In the genomic region with DNA sequence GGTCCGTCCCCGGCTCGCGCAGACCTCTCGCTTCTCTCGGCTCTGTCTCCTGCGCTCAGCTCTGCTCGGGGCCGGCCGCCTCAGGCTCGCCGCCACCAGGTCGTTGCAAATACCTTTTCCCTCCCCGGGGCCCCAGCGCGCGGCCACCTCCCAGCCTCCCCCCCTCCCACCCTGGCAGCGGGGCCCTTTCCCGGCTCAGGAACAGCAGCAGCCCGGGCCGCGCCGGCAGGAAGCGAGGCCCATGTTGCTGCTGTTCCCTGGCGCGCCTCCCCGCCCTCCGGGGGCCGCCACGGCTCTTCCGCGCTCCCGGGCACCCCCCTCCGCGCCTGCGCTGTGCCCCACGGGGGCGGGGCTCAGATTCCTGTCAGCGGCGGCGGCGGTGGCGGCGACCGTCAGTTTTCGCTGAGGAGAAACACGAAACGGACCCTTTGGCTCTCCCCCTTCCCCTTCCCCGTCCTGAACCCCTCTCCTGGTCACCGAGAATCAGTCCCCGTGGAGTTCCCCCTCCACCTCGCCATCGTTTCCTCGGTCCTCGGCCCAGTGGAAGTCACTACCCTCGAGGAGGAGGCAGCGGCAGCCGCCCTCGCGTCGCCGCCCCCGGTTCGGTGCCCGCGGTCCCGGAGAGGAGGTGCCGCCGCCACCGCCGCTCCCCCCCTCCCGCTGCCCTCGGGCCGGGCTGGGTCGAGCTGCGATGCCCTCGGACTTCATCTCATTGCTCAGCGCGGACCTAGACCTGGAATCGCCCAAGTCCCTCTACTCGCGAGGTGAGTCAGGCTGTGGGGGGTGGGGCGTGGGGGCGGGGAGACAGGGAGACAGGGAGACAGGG, we compare ENCODE assay signal across 1 cellular context.
A peak's percentile ranks its signal among the peaks of the same experiment; 100 is the strongest.
TF ChIP-seq lines count a peak whose summit lies in the region.

TSS of gene NFAT5 (plus strand) at position 356 of the 826 bp plus-strand sequence. CDS start at position 692, 336 bp downstream.

TF ChIP-seq in HepG2, 621 proteins besides CTCF, POLR2A, EP300 and RAD21 (continued from another document and continues in another):
- TF ChIP-seq ELK4 (CRISPR knock-in tag; IDR thresholded peaks at IDR 0.05; ENCODE audit: borderline replicate concordance) = peak; percentile 68; the same call in 1 of the 2 replicates
- peak; percentile 97 for TF ChIP-seq AGO2 (optimal IDR thresholded peaks at IDR 0.05; ENCODE audit: low read depth, low read length)
- peak; percentile 88 for TF ChIP-seq KMT2B (CRISPR knock-in tag; IDR thresholded peaks at IDR 0.05)
- TF ChIP-seq ARNT2 (CRISPR knock-in tag; IDR thresholded peaks at IDR 0.05; ENCODE audit: low read depth) = peak; percentile 96
- peak; percentile 76; the same call in 1 of the 2 replicates for TF ChIP-seq YEATS2 (CRISPR knock-in tag; IDR thresholded peaks at IDR 0.05; ENCODE audit: borderline replicate concordance)
- TF ChIP-seq FOXA3 (CRISPR knock-in tag; IDR thresholded peaks at IDR 0.05) = peak; percentile 82
- no peak; the same call in 1 of the 2 replicates for TF ChIP-seq ZIK1 (CRISPR knock-in tag; IDR thresholded peaks at IDR 0.05; ENCODE audit: borderline replicate concordance, low read depth)
- peak; percentile 95; the same call in 1 of the 2 replicates for TF ChIP-seq ZNF451 (CRISPR knock-in tag; IDR thresholded peaks at IDR 0.05)
- TF ChIP-seq BRD4 (CRISPR knock-in tag; IDR thresholded peaks at IDR 0.05) = peak; percentile 94
- TF ChIP-seq FOXM1 (CRISPR knock-in tag; IDR thresholded peaks at IDR 0.05) = no peak
- TF ChIP-seq ZNF333 (CRISPR knock-in tag; IDR thresholded peaks at IDR 0.05; ENCODE audit: borderline replicate concordance) = no peak
- TF ChIP-seq GATAD1 (CRISPR knock-in tag; IDR thresholded peaks at IDR 0.05) = peak; percentile 80
- no peak for TF ChIP-seq JUN (CRISPR knock-in tag; IDR thresholded peaks at IDR 0.05)
- TF ChIP-seq ZNF710 (CRISPR knock-in tag; IDR thresholded peaks at IDR 0.05; ENCODE audit: borderline replicate concordance) = no peak
- TF ChIP-seq ZSCAN25 (CRISPR knock-in tag; IDR thresholded peaks at IDR 0.05) = peak; percentile 85
- TF ChIP-seq ZNF329 (CRISPR knock-in tag; IDR thresholded peaks at IDR 0.05; ENCODE audit: low read depth) = no peak
- TF ChIP-seq GABPB1 (CRISPR knock-in tag; IDR thresholded peaks at IDR 0.05) = peak; percentile 88
- TF ChIP-seq GLI4 (CRISPR knock-in tag; IDR thresholded peaks at IDR 0.05; ENCODE audit: borderline replicate concordance) = peak; percentile 56; the same call in 1 of the 2 replicates
- TF ChIP-seq ZSCAN22 (CRISPR knock-in tag; IDR thresholded peaks at IDR 0.05) = peak; percentile 80
- no peak for TF ChIP-seq HMGA1 (CRISPR knock-in tag; conservative IDR thresholded peaks at IDR 0.05)
- peak; percentile 86; the same call in 1 of the 2 replicates for TF ChIP-seq ZBTB3 (CRISPR knock-in tag; IDR thresholded peaks at IDR 0.05; ENCODE audit: borderline replicate concordance, low read depth)
- no peak for TF ChIP-seq SOX6 (IDR thresholded peaks at IDR 0.05)
- TF ChIP-seq SOX6 (CRISPR knock-in tag; IDR thresholded peaks at IDR 0.05) = peak; percentile 12; the same call in 1 of the 2 replicates
- TF ChIP-seq, protein P1, sequence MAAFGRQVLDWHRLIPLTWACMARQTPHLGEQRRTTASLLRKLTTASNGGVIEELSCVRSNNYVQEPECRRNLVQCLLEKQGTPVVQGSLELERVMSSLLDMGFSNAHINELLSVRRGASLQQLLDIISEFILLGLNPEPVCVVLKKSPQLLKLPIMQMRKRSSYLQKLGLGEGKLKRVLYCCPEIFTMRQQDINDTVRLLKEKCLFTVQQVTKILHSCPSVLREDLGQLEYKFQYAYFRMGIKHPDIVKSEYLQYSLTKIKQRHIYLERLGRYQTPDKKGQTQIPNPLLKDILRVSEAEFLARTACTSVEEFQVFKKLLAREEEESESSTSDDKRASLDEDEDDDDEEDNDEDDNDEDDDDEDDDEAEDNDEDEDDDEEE (CRISPR knock-in tag; IDR thresholded peaks at IDR 0.05) = no peak
- TF ChIP-seq, protein P2, sequence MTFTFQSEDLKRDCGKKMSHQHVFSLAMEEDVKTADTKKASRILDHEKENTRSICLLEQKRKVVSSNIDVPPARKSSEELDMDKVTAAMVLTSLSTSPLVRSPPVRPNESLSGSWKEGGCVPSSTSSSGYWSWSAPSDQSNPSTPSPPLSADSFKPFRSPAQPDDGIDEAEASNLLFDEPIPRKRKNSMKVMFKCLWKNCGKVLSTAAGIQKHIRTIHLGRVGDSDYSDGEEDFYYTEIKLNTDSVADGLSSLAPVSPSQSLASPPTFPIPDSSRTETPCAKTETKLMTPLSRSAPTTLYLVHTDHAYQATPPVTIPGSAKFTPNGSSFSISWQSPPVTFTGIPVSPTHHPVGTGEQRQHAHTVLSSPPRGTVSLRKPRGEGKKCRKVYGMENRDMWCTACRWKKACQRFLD (CRISPR knock-in tag; IDR thresholded peaks at IDR 0.05; ENCODE audit: borderline replicate concordance) = peak; percentile 83
- TF ChIP-seq SRSF1 (optimal IDR thresholded peaks at IDR 0.05; ENCODE audit: low read depth, low read length) = peak; percentile 100
- TF ChIP-seq ZNF670 (CRISPR knock-in tag; IDR thresholded peaks at IDR 0.05; ENCODE audit: borderline replicate concordance) = peak; percentile 96; the same call in 1 of the 2 replicates
- peak; percentile 78 for TF ChIP-seq EED (CRISPR knock-in tag; IDR thresholded peaks at IDR 0.05)
- TF ChIP-seq TOPORS (CRISPR knock-in tag; IDR thresholded peaks at IDR 0.05) = peak; percentile 90; the same call in 1 of the 2 replicates
- TF ChIP-seq, protein P3, sequence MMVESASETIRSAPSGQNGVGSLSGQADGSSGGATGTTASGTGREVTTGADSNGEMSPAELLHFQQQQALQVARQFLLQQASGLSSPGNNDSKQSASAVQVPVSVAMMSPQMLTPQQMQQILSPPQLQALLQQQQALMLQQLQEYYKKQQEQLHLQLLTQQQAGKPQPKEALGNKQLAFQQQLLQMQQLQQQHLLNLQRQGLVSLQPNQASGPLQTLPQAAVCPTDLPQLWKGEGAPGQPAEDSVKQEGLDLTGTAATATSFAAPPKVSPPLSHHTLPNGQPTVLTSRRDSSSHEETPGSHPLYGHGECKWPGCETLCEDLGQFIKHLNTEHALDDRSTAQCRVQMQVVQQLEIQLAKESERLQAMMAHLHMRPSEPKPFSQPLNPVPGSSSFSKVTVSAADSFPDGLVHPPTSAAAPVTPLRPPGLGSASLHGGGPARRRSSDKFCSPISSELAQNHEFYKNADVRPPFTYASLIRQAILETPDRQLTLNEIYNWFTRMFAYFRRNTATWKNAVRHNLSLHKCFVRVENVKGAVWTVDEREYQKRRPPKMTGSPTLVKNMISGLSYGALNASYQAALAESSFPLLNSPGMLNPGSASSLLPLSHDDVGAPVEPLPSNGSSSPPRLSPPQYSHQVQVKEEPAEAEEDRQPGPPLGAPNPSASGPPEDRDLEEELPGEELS (CRISPR knock-in tag; IDR thresholded peaks at IDR 0.05) = peak; percentile 86
- peak; percentile 88; the same call in 1 of the 2 replicates for TF ChIP-seq ZNF772 (CRISPR knock-in tag; IDR thresholded peaks at IDR 0.05)
- peak; percentile 43; the same call in 1 of the 2 replicates for TF ChIP-seq HBP1 (CRISPR knock-in tag; IDR thresholded peaks at IDR 0.05; ENCODE audit: low read depth)
- TF ChIP-seq, protein P4, sequence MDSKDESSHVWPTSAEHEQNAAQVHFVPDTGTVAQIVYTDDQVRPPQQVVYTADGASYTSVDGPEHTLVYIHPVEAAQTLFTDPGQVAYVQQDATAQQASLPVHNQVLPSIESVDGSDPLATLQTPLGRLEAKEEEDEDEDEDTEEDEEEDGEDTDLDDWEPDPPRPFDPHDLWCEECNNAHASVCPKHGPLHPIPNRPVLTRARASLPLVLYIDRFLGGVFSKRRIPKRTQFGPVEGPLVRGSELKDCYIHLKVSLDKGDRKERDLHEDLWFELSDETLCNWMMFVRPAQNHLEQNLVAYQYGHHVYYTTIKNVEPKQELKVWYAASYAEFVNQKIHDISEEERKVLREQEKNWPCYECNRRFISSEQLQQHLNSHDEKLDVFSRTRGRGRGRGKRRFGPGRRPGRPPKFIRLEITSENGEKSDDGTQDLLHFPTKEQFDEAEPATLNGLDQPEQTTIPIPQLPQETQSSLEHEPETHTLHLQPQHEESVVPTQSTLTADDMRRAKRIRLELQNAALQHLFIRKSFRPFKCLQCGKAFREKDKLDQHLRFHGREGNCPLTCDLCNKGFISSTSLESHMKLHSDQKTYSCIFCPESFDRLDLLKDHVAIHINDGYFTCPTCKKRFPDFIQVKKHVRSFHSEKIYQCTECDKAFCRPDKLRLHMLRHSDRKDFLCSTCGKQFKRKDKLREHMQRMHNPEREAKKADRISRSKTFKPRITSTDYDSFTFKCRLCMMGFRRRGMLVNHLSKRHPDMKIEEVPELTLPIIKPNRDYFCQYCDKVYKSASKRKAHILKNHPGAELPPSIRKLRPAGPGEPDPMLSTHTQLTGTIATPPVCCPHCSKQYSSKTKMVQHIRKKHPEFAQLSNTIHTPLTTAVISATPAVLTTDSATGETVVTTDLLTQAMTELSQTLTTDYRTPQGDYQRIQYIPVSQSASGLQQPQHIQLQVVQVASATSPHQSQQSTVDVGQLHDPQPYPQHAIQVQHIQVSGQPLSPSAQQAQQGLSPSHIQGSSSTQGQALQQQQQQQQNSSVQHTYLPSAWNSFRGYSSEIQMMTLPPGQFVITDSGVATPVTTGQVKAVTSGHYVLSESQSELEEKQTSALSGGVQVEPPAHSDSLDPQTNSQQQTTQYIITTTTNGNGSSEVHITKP (CRISPR knock-in tag; IDR thresholded peaks at IDR 0.05; ENCODE audit: low read depth) = peak; percentile 56; the same call in 1 of the 2 replicates
- no peak; the same call in 1 of the 2 replicates for TF ChIP-seq ZNF224 (CRISPR knock-in tag; IDR thresholded peaks at IDR 0.05)
- peak; percentile 86 for TF ChIP-seq TFDP2 (CRISPR knock-in tag; IDR thresholded peaks at IDR 0.05)
- no peak for TF ChIP-seq NCOA5 (CRISPR knock-in tag; IDR thresholded peaks at IDR 0.05)
- peak; percentile 80; the same call in 1 of the 2 replicates for TF ChIP-seq ZNF557 (CRISPR knock-in tag; IDR thresholded peaks at IDR 0.05)
- 0 out of 2 replicates have a peak, but pooled peaks have one; percentile 10 for TF ChIP-seq DMTF1 (CRISPR knock-in tag; IDR thresholded peaks at IDR 0.05)
- TF ChIP-seq NR2F2 (IDR thresholded peaks at IDR 0.05; ENCODE audit: borderline replicate concordance, low read depth) = peak; percentile 66; the same call in 1 of the 2 replicates
